In the genomic region with DNA sequence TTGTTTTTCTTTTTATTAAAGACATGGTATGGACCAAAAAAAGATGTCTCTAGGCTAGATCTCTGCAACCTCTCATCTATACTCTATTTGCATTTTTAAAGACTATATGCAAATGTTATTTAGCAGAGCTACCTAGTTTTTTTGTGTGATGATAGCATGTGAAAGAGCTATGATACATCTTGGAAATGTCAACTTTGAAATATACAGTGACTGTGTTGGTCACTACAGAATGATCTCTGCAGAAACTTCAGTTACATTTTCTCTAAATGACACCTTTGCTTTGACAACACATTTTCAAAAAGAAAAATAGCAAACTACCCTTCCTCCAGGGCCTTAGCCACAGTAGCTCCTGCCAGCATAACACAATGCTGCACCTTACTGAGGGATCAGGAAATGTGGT, we compare ENCODE assay signal across 22 cellular contexts.
DNase-seq lines count a peak whose midpoint lies in the region; ATAC-seq and FAIRE-seq lines count a peak whose summit lies in the region.
"Had no signal": no experiment of that assay in that cellular context is flagged by ENCODE, and none has a peak within 500 bp of the region (broad histone marks: within the 10 kb centered on the region; RNA-seq: fewer than 3 reads in every experiment).

No MANE protein-coding gene starts in this region.

- peak overlapping the region; percentile 29 to 69 for H3K4me3 Mint-ChIP-seq in activated T-cell treated with anti-CD3 and anti-CD28 coated beads, Interleukin-2, amount 50 U/mL, for 72 hours
- no peak overlapping the region for H3K4me3 Mint-ChIP-seq in memory B cell
- H3K4me3 Mint-ChIP-seq in stimulated activated naive CD8-positive, alpha-beta T cell treated with anti-CD3 and anti-CD28 coated beads, Interleukin-15, Interleukin-2, amounts not matched to agents 100 ng/mL and 50 ng/mL, for 24 hours: no peak overlapping the region

- peak in 1 of 2 donors; percentile 2 for DNase-seq in activated T-cell treated with anti-CD3 and anti-CD28 coated beads, Interleukin-2, amount 50 U/mL, for 72 hours
- no peak for DNase-seq in activated T-cell treated with anti-CD3 and anti-CD28 coated beads, Interleukin-2, amount 50 U/mL, for 1 hour
- DNase-seq in GM19239 (ENCODE audit: insufficient read length, low spot score) (no peak), memory B cell (ENCODE audit: low spot score in 2 of 2) (no peak), SKM-1 (lab: John Stamatoyannopoulos, UW; ENCODE audit: unreplicated experiment) (no peak), NCI-H82 treated with DMSO at 0.1 percent for 48 hours (lab: John Stamatoyannopoulos, UW; ENCODE audit: unreplicated experiment) (no peak)
- DNase-seq: BE2C, DMS53, GDM1, MV-4-11, NCI-H1694, NCI-H2081, NCI-H2171, NCI-H345, NCI-H524, NCI-H82, Peyer's patch had no signal

- peak overlapping the region; percentile 86 for H3K27ac Mint-ChIP-seq in activated T-cell treated with anti-CD3 and anti-CD28 coated beads, Interleukin-2, amount 50 U/mL, for 72 hours
- H3K27ac Mint-ChIP-seq in memory B cell: peak overlapping the region; percentile 64
- peak overlapping the region; percentile 72 for H3K27ac Mint-ChIP-seq in stimulated activated naive CD8-positive, alpha-beta T cell treated with anti-CD3 and anti-CD28 coated beads, Interleukin-15, Interleukin-2, amounts not matched to agents 100 ng/mL and 50 ng/mL, for 24 hours

- peaks cover 3 to 6% of the 10 kb centered on the region in 2 donors for H3K9me3 Mint-ChIP-seq in activated T-cell treated with anti-CD3 and anti-CD28 coated beads, Interleukin-2, amount 50 U/mL, for 72 hours
- peaks cover 2% of the 10 kb centered on the region for H3K9me3 Mint-ChIP-seq in memory B cell
- peaks cover 21% of the 10 kb centered on the region for H3K9me3 Mint-ChIP-seq in stimulated activated naive CD8-positive, alpha-beta T cell treated with anti-CD3 and anti-CD28 coated beads, Interleukin-15, Interleukin-2, amounts not matched to agents 100 ng/mL and 50 ng/mL, for 24 hours

- peaks cover 17 to 34% of the 10 kb centered on the region in 2 donors for H3K36me3 Mint-ChIP-seq in activated T-cell treated with anti-CD3 and anti-CD28 coated beads, Interleukin-2, amount 50 U/mL, for 72 hours (ENCODE audit: insufficient read depth in 2 of 2)
- H3K36me3 Mint-ChIP-seq in memory B cell: peaks cover 43% of the 10 kb centered on the region
- peaks cover 62% of the 10 kb centered on the region for H3K36me3 Mint-ChIP-seq in stimulated activated naive CD8-positive, alpha-beta T cell treated with anti-CD3 and anti-CD28 coated beads, Interleukin-15, Interleukin-2, amounts not matched to agents 100 ng/mL and 50 ng/mL, for 24 hours (ENCODE audit: low read depth)

- no peaks in the 10 kb centered on the region for H3K27me3 Mint-ChIP-seq in activated T-cell treated with anti-CD3 and anti-CD28 coated beads, Interleukin-2, amount 50 U/mL, for 72 hours (ENCODE audit: low read depth)
- H3K27me3 Mint-ChIP-seq in memory B cell: no peaks in the 10 kb centered on the region
- H3K27me3 Mint-ChIP-seq in stimulated activated naive CD8-positive, alpha-beta T cell treated with anti-CD3 and anti-CD28 coated beads, Interleukin-15, Interleukin-2, amounts not matched to agents 100 ng/mL and 50 ng/mL, for 24 hours: no peaks in the 10 kb centered on the region

- ATAC-seq in activated T-cell treated with anti-CD3 and anti-CD28 coated beads, Interleukin-2, amount 50 U/mL, for 72 hours (replicated peaks in 1 of 2): peak; percentile 72 to 73
- no peak for ATAC-seq in memory B cell (ENCODE audit: low read depth)
- ATAC-seq: A549 had no signal

- FAIRE-seq in GM19239 (lab: Jason Lieb, UNC): peak; percentile 4
- FAIRE-seq: A549, D721Med, H54, HTR-8/SVneo had no signal

- peaks cover 60% of the 10 kb centered on the region for H3K4me1 Mint-ChIP-seq in activated T-cell treated with anti-CD3 and anti-CD28 coated beads, Interleukin-2, amount 50 U/mL, for 72 hours (ENCODE audit: low read depth)
- peaks cover 56% of the 10 kb centered on the region for H3K4me1 Mint-ChIP-seq in memory B cell
- peaks cover 83% of the 10 kb centered on the region for H3K4me1 Mint-ChIP-seq in stimulated activated naive CD8-positive, alpha-beta T cell treated with anti-CD3 and anti-CD28 coated beads, Interleukin-15, Interleukin-2, amounts not matched to agents 100 ng/mL and 50 ng/mL, for 24 hours (ENCODE audit: low read depth)

Comparison
In these comparisons a context has a peak if more than half of its experiments do, and no peak if none do; other contexts are left out.
1. H3K4me3 Mint-ChIP-seq: peak in activated T-cell treated with anti-CD3 and anti-CD28 coated beads, Interleukin-2, amount 50 U/mL, for 72 hours (2 of 2); none in memory B cell (single experiment) and stimulated activated naive CD8-positive, alpha-beta T cell treated with anti-CD3 and anti-CD28 coated beads, Interleukin-15, Interleukin-2, amounts not matched to agents 100 ng/mL and 50 ng/mL, for 24 hours (single experiment).
2. Peak in every context shown above with its lines, with median percentiles within 50 percentile points of each other: H3K27ac Mint-ChIP-seq.